In genomic region chr11:60285446-60286126, GRCh38 we compare ENCODE assay signal across 13 cellular contexts. TPM values are rescaled to one million over a fixed set of nuclear protein-coding genes. Genes with fewer than 3 reads are reported as not detected.
"Had no signal": no experiment of that assay in that cellular context is flagged by ENCODE, and none has a peak within 500 bp of the region (broad histone marks: within the 10 kb centered on the region; RNA-seq: fewer than 3 reads in every experiment).

No MANE protein-coding gene starts in this region.

RNA-seq across cellular contexts. Expression of gene MS4A4A, which starts 5.1 kb away (rescaled TPM):
- total RNA-seq: activated CD4-positive, alpha-beta T cell treated with anti-CD3 and anti-CD28 coated beads for 36 hours; activated CD4-positive, alpha-beta T cell treated with anti-CD3 and anti-CD28 coated beads, Interleukin-2, amount 10 ng/mL, durations not matched to agents 7 days and 5 days; activated CD8-positive, alpha-beta T cell treated with anti-CD3 and anti-CD28 coated beads, Interleukin-2, amount 10 ng/mL, durations not matched to agents 7 days and 5 days; activated naive CD4-positive, alpha-beta T cell treated with anti-CD3 and anti-CD28 coated beads for 36 hours; activated naive CD4-positive, alpha-beta T cell treated with anti-CD3 and anti-CD28 coated beads, Interleukin-2, amount 50 U/mL, for 72 hours; activated T-helper 1 cell treated with anti-CD3 and anti-CD28 coated beads, Interleukin-12 subunit alpha, Interleukin-12 subunit beta, Interleukin-2, Interleukin-4 antibody, amounts not matched to agents 30 ng/mL and 10 ng/mL and 1 ng/mL, durations not matched to agents 14 hours and 24 hours and 36 hours; RPMI7951; SJCRH30 had no signal
- polyA plus RNA-seq: SK-N-SH had no signal

RNA-seq across cellular contexts. Expression of gene MS4A6E, which starts 41.5 kb away (rescaled TPM):
- total RNA-seq: activated CD4-positive, alpha-beta T cell treated with anti-CD3 and anti-CD28 coated beads for 36 hours; activated CD4-positive, alpha-beta T cell treated with anti-CD3 and anti-CD28 coated beads, Interleukin-2, amount 10 ng/mL, durations not matched to agents 7 days and 5 days; activated CD8-positive, alpha-beta T cell treated with anti-CD3 and anti-CD28 coated beads, Interleukin-2, amount 10 ng/mL, durations not matched to agents 7 days and 5 days; activated naive CD4-positive, alpha-beta T cell treated with anti-CD3 and anti-CD28 coated beads for 36 hours; activated naive CD4-positive, alpha-beta T cell treated with anti-CD3 and anti-CD28 coated beads, Interleukin-2, amount 50 U/mL, for 72 hours; activated T-helper 1 cell treated with anti-CD3 and anti-CD28 coated beads, Interleukin-12 subunit alpha, Interleukin-12 subunit beta, Interleukin-2, Interleukin-4 antibody, amounts not matched to agents 30 ng/mL and 10 ng/mL and 1 ng/mL, durations not matched to agents 14 hours and 24 hours and 36 hours; adrenal gland; astrocyte; body of pancreas; cardiac septum; RPMI7951; SJCRH30 had no signal
- polyA plus RNA-seq: SK-N-SH had no signal

RNA-seq across cellular contexts. Expression of gene MS4A4E, which starts 42.6 kb away (rescaled TPM):
- total RNA-seq: activated CD4-positive, alpha-beta T cell treated with anti-CD3 and anti-CD28 coated beads for 36 hours; activated CD4-positive, alpha-beta T cell treated with anti-CD3 and anti-CD28 coated beads, Interleukin-2, amount 10 ng/mL, durations not matched to agents 7 days and 5 days; activated CD8-positive, alpha-beta T cell treated with anti-CD3 and anti-CD28 coated beads, Interleukin-2, amount 10 ng/mL, durations not matched to agents 7 days and 5 days; activated naive CD4-positive, alpha-beta T cell treated with anti-CD3 and anti-CD28 coated beads for 36 hours; activated naive CD4-positive, alpha-beta T cell treated with anti-CD3 and anti-CD28 coated beads, Interleukin-2, amount 50 U/mL, for 72 hours; activated T-helper 1 cell treated with anti-CD3 and anti-CD28 coated beads, Interleukin-12 subunit alpha, Interleukin-12 subunit beta, Interleukin-2, Interleukin-4 antibody, amounts not matched to agents 30 ng/mL and 10 ng/mL and 1 ng/mL, durations not matched to agents 14 hours and 24 hours and 36 hours; astrocyte; body of pancreas; RPMI7951; SJCRH30 had no signal
- polyA plus RNA-seq: SK-N-SH had no signal
